In genomic region chr6:112600168-112600567, GRCh38 we compare ENCODE assay signal across 1 cellular context.
TF ChIP-seq lines count a peak whose summit lies in the region.

No MANE protein-coding gene starts in this region.

TF ChIP-seq in H1, 55 proteins besides CTCF, POLR2A, EP300 and RAD21:
- TF ChIP-seq PHF8 (conservative IDR thresholded peaks at IDR 0.05; ENCODE audit: low read depth, low read length) = no peak
- no peak for TF ChIP-seq ASH2L (IDR thresholded peaks at IDR 0.05; ENCODE audit: low read length)
- no peak for TF ChIP-seq ZNF274 (IDR thresholded peaks at IDR 0.05; ENCODE audit: borderline replicate concordance, extremely low read depth, low read length)
- no peak for TF ChIP-seq GABPA (IDR thresholded peaks at IDR 0.05; ENCODE audit: borderline replicate concordance, insufficient read depth, low read length)
- no peak for TF ChIP-seq JUND (IDR thresholded peaks at IDR 0.05; ENCODE audit: low read length)
- no peak for TF ChIP-seq TBP (IDR thresholded peaks at IDR 0.05; ENCODE audit: low read depth, low read length)
- no peak for TF ChIP-seq FOSL1 (IDR thresholded peaks at IDR 0.05; ENCODE audit: insufficient read depth, low read depth, low read length)
- TF ChIP-seq EGR1 (IDR thresholded peaks at IDR 0.05; ENCODE audit: borderline replicate concordance, low read depth, low read length) = no peak
- TF ChIP-seq KDM5A (IDR thresholded peaks at IDR 0.05; ENCODE audit: low read length) = no peak
- TF ChIP-seq TEAD4 (IDR thresholded peaks at IDR 0.05; ENCODE audit: low read depth, low read length) = no peak
- no peak for TF ChIP-seq SIRT6 (IDR thresholded peaks at IDR 0.05; ENCODE audit: low read length)
- TF ChIP-seq NANOG (IDR thresholded peaks at IDR 0.05; ENCODE audit: insufficient read depth, low read depth, low read length, poor library complexity, severe bottlenecking) = no peak
- TF ChIP-seq ATF3 (IDR thresholded peaks at IDR 0.05; ENCODE audit: insufficient read depth, low read depth, low read length) = no peak
- TF ChIP-seq CEBPB (IDR thresholded peaks at IDR 0.05; ENCODE audit: low read depth, low read length) = no peak
- TF ChIP-seq, protein P1, sequence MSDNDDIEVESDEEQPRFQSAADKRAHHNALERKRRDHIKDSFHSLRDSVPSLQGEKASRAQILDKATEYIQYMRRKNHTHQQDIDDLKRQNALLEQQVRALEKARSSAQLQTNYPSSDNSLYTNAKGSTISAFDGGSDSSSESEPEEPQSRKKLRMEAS (IDR thresholded peaks at IDR 0.05) = no peak
- TF ChIP-seq E2F6 (IDR thresholded peaks at IDR 0.05) = no peak
- no peak for TF ChIP-seq CHD1 (IDR thresholded peaks at IDR 0.05; ENCODE audit: low read depth, low read length)
- TF ChIP-seq TAF7 (optimal IDR thresholded peaks at IDR 0.05; ENCODE audit: borderline replicate concordance, low read depth, low read length) = no peak
- TF ChIP-seq POLR2AphosphoS5 (IDR thresholded peaks at IDR 0.05; ENCODE audit: low read depth, low read length) = no peak
